8 cellular contexts compared by ENCODE assay signal in the genomic region with DNA sequence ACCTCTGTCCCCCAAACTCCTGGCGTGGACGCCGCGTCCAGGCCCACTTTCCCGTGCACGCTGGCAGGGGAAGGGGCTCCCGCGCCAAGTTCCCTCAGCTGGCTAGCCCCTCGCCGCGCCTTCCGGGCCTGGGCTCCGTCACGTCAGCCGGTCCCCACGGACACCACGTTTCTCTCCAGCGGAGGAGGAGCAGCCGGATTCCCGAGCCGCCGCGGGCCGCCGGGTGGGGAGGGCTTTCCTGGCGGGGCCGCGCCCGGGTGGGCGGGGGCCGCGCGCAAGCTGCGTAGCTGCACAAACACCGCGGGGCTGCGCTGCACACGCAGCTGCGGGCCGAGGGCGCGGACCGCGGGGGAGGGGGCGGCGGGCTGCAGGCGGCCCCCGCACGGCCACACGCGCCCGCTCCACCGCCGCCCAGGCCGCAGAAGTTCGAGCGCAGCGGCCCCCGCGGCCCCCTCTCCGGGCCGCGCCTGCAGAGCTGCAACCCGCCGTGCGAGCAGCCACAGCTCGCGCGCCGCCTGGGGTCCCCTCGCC. TPM values are rescaled to one million over a fixed set of nuclear protein-coding genes. Genes with fewer than 3 reads are reported as not detected.
DNase-seq lines count a peak whose midpoint lies in the region; ATAC-seq lines count a peak whose summit lies in the region.

No MANE protein-coding gene starts in this region.

- peak overlapping the region; percentile 86 for H3K4me3 Mint-ChIP-seq in activated naive CD8-positive, alpha-beta T cell treated with anti-CD3 and anti-CD28 coated beads, Interleukin-2, amount 10 ng/mL, durations not matched to agents 7 days and 5 days

- POLR2A ChIA-PET in activated naive CD8-positive, alpha-beta T cell treated with anti-CD3 and anti-CD28 coated beads, Interleukin-2, amount 10 ng/mL, durations not matched to agents 7 days and 5 days (lab: Charles Lee) = interaction anchor here (0.6 to 12.6 kb wide), 15 partner anchors 7 to 268 kb away, joined by 3 to 286 read pairs (median 11); a partner anchor contains a TSS

- peaks cover 72% of the 10 kb centered on the region for H3K4me1 Mint-ChIP-seq in activated naive CD8-positive, alpha-beta T cell treated with anti-CD3 and anti-CD28 coated beads, Interleukin-2, amount 10 ng/mL, durations not matched to agents 7 days and 5 days

- H3K36me3 Mint-ChIP-seq in activated naive CD8-positive, alpha-beta T cell treated with anti-CD3 and anti-CD28 coated beads, Interleukin-2, amount 10 ng/mL, durations not matched to agents 7 days and 5 days = peaks cover 9% of the 10 kb centered on the region

- no peaks in the 10 kb centered on the region for H3K9me3 Mint-ChIP-seq in activated naive CD8-positive, alpha-beta T cell treated with anti-CD3 and anti-CD28 coated beads, Interleukin-2, amount 10 ng/mL, durations not matched to agents 7 days and 5 days

- intact Hi-C loops in Right ventricle myocardium inferior (cut with DNase I) = no loop called here

- ATAC-seq in activated naive CD8-positive, alpha-beta T cell treated with anti-CD3 and anti-CD28 coated beads, Interleukin-2, amount 10 ng/mL, durations not matched to agents 7 days and 5 days (ENCODE audit: low read depth) = peak; percentile 14
- ATAC-seq in Right ventricle myocardium inferior = peak; percentile 30
- ATAC-seq in GM19455 (IDR thresholded peaks at IDR 0.05; ENCODE audit: unreplicated experiment) = no peak

- DNase-seq in NCI-H1436 (lab: John Stamatoyannopoulos, UW) (peak; percentile 32), NCI-H1436 treated with DMSO at 0.1 percent for 48 hours (lab: John Stamatoyannopoulos, UW) (no peak), NCI-H345 treated with DMSO at 0.1 percent for 48 hours (lab: John Stamatoyannopoulos, UW; ENCODE audit: unreplicated experiment) (peak; percentile 48), Right ventricle myocardium inferior (ENCODE audit: missing footprints) (peak; percentile 90), occipital lobe (lab: John Stamatoyannopoulos, UW) (peak; percentile 59), NAMALWA (ENCODE audit: low spot score) (no peak)
- DNase-seq in activated naive CD8-positive, alpha-beta T cell treated with anti-CD3 and anti-CD28 coated beads, Interleukin-2, amount 10 ng/mL, durations not matched to agents 7 days and 5 days = peak; percentile 78

- no peaks in the 10 kb centered on the region for H3K27me3 Mint-ChIP-seq in activated naive CD8-positive, alpha-beta T cell treated with anti-CD3 and anti-CD28 coated beads, Interleukin-2, amount 10 ng/mL, durations not matched to agents 7 days and 5 days

- peak overlapping the region; percentile 93 for H3K27ac Mint-ChIP-seq in activated naive CD8-positive, alpha-beta T cell treated with anti-CD3 and anti-CD28 coated beads, Interleukin-2, amount 10 ng/mL, durations not matched to agents 7 days and 5 days

RNA-seq across cellular contexts. Expression of a gene that starts 45.1 kb away (rescaled TPM):
- 10 to 100 TPM; 32.1 to 34.9 TPM for total RNA-seq in activated naive CD8-positive, alpha-beta T cell treated with anti-CD3 and anti-CD28 coated beads, Interleukin-2, amount 10 ng/mL, durations not matched to agents 7 days and 5 days
- 14.9 TPM for total RNA-seq in Right ventricle myocardium inferior
- 76.1 TPM for total RNA-seq in occipital lobe

Comparison
In these comparisons a context has a peak if more than half of its experiments do, and no peak if none do; other contexts are left out.
1. DNase-seq: peak in NCI-H1436 (single experiment), NCI-H345 treated with DMSO at 0.1 percent for 48 hours (single experiment), activated naive CD8-positive, alpha-beta T cell treated with anti-CD3 and anti-CD28 coated beads, Interleukin-2, amount 10 ng/mL, durations not matched to agents 7 days and 5 days (single experiment), Right ventricle myocardium inferior (single experiment) and occipital lobe (single experiment); none in NCI-H1436 treated with DMSO at 0.1 percent for 48 hours (single experiment) and NAMALWA (single experiment).